ENCODE assay signal across 15 cellular contexts in the genomic region with DNA sequence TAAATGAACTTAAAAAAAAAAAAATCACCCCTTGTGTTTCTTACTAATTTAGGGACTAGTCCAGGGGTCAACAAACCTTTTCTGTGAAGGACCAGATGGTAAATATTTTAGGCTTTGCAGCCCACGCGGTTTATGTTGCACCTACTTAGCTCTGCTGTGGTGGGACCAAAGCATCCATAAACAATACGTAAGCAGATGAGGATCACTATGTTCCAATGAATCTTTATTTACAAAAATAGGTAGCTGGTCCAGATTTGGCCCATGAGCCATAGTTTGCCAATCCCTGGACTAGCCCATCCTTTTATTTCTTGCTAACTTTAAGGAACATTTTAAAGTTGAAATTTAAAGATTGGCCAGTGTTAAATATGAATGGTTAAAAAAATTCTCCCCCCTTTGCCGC.
DNase-seq lines count a peak whose midpoint lies in the region; ATAC-seq and TF ChIP-seq lines count a peak whose summit lies in the region.
"Had no signal": no experiment of that assay in that cellular context is flagged by ENCODE, and none has a peak within 500 bp of the region (broad histone marks: within the 10 kb centered on the region; RNA-seq: fewer than 3 reads in every experiment).

No MANE protein-coding gene starts in this region.

- H3K4me1 Mint-ChIP-seq in stimulated activated memory B cell treated with anti-CD40 and anti-IgM and Interleukin-4, amounts not matched to agents 10 μg/mL and 1 μg/mL and 100 μg/mL, for 72 hours: peaks cover 32% of the 10 kb centered on the region

- no peaks in the 10 kb centered on the region for H3K9me3 Mint-ChIP-seq in stimulated activated memory B cell treated with anti-CD40 and anti-IgM and Interleukin-4, amounts not matched to agents 10 μg/mL and 1 μg/mL and 100 μg/mL, for 72 hours
- H3K9me3 Mint-ChIP-seq: activated T-cell treated with anti-CD3 and anti-CD28 coated beads, Interleukin-2, amount 50 U/mL, for 72 hours; H9 had no signal

- peak overlapping the region; percentile 74 for H3K9ac ChIP-seq in adipocyte (ENCODE audit: low read length)
- peak overlapping the region; percentile 18; the same call in 1 of the 2 replicates for H3K9ac ChIP-seq in iPS-20b (ENCODE audit: low read depth, low read length)

- H3K27ac Mint-ChIP-seq in stimulated activated memory B cell treated with anti-CD40 and anti-IgM and Interleukin-4, amounts not matched to agents 10 μg/mL and 1 μg/mL and 100 μg/mL, for 72 hours: no peak overlapping the region
- H3K27ac Mint-ChIP-seq: activated T-cell treated with anti-CD3 and anti-CD28 coated beads, Interleukin-2, amount 50 U/mL, for 72 hours had no signal

- in situ Hi-C loops in G401 (cut with HindIII; ENCODE audit: low sequenced_read_pairs): no loop called here

- TF ChIP-seq CTCF in BE2C (IDR thresholded peaks at IDR 0.05; ENCODE audit: low read depth, low read length) (no peak), sigmoid colon (IDR thresholded peaks at IDR 0.05) (no peak)

- DNase-seq in BE2C: no peak
- DNase-seq in adipocyte (ENCODE audit: low read depth): no peak
- DNase-seq in sigmoid colon: no peak
- no peak for DNase-seq in effector memory CD4-positive, alpha-beta T cell
- no peak for DNase-seq in NCI-H748 (lab: John Stamatoyannopoulos, UW; ENCODE audit: unreplicated experiment)
- DNase-seq in G401 (ENCODE audit: low spot score): no peak
- DNase-seq: activated CD4-positive, alpha-beta T cell treated with anti-CD3 and anti-CD28 coated beads, Interleukin-2, amount 50 U/mL, for 1 hour; activated T-cell treated with anti-CD3 and anti-CD28 coated beads, Interleukin-2, amount 50 U/mL, for 72 hours; GF-D8; H9; MM.1S; NCI-H187 treated with DMSO at 0.1 percent for 48 hours; NCI-H510A had no signal

- no peaks in the 10 kb centered on the region for H3K27me3 Mint-ChIP-seq in stimulated activated memory B cell treated with anti-CD40 and anti-IgM and Interleukin-4, amounts not matched to agents 10 μg/mL and 1 μg/mL and 100 μg/mL, for 72 hours

- ATAC-seq in stimulated activated memory B cell treated with anti-CD40 and anti-IgM and Interleukin-4, amounts not matched to agents 10 μg/mL and 1 μg/mL and 100 μg/mL, for 72 hours: no peak
- ATAC-seq: activated T-cell treated with anti-CD3 and anti-CD28 coated beads, Interleukin-2, amount 50 U/mL, for 72 hours had no signal

- intact Hi-C loops in sigmoid colon (cut with DNase I): no loop called here

- H3K4me3 Mint-ChIP-seq in stimulated activated memory B cell treated with anti-CD40 and anti-IgM and Interleukin-4, amounts not matched to agents 10 μg/mL and 1 μg/mL and 100 μg/mL, for 72 hours: no peak overlapping the region
- H3K4me3 Mint-ChIP-seq: activated T-cell treated with anti-CD3 and anti-CD28 coated beads, Interleukin-2, amount 50 U/mL, for 72 hours; H9 had no signal

- 88 to 89% methylated on average over 4 of the region's 4 CpGs for WGBS in sigmoid colon, 2 donors

- no peaks in the 10 kb centered on the region for H3K36me3 Mint-ChIP-seq in stimulated activated memory B cell treated with anti-CD40 and anti-IgM and Interleukin-4, amounts not matched to agents 10 μg/mL and 1 μg/mL and 100 μg/mL, for 72 hours

- TF ChIP-seq EP300 in sigmoid colon (IDR thresholded peaks at IDR 0.05): peak in 1 of 4 donors; percentile 62

- H3K27me3 ChIP-seq in BE2C: no peaks in the 10 kb centered on the region
- H3K27me3 ChIP-seq in adipocyte (replicated peaks; ENCODE audit: control insufficient read depth, insufficient read depth, low read length): no peaks in the 10 kb centered on the region
- no peaks in the 10 kb centered on the region for H3K27me3 ChIP-seq in iPS-20b (ENCODE audit: insufficient read depth, low read length)
- H3K27me3 ChIP-seq in sigmoid colon: no peaks in the 10 kb centered on the region
- no peaks in the 10 kb centered on the region for H3K27me3 ChIP-seq in effector memory CD4-positive, alpha-beta T cell (replicated peaks; ENCODE audit: control insufficient read depth, insufficient read depth, low read length, poor library complexity, severe bottlenecking)

- H3K4me1 ChIP-seq in BE2C (peaks cover 28% of the 10 kb centered on the region), adipocyte (ENCODE audit: control insufficient read depth, insufficient read depth, low read length) (peaks cover 73% of the 10 kb centered on the region), iPS-20b (ENCODE audit: insufficient read depth, low read length) (peaks cover 54% of the 10 kb centered on the region), sigmoid colon (peaks cover 0 to 99% (median 94%) of the 10 kb centered on the region in 4 donors)
- peaks cover 3% of the 10 kb centered on the region for H3K4me1 ChIP-seq in effector memory CD4-positive, alpha-beta T cell (ENCODE audit: control insufficient read depth, insufficient read depth, low read length, poor library complexity, severe bottlenecking)

- no peak for TF ChIP-seq POLR2A in sigmoid colon (IDR thresholded peaks at IDR 0.05)

- H3K36me3 ChIP-seq in BE2C (no peaks in the 10 kb centered on the region), adipocyte (ENCODE audit: control insufficient read depth, insufficient read depth, low read length, severe bottlenecking) (no peaks in the 10 kb centered on the region), iPS-20b (ENCODE audit: insufficient read depth, low read depth, low read length) (no peaks in the 10 kb centered on the region; the same call in 1 of the 2 replicates), sigmoid colon (no peaks in the 10 kb centered on the region)
- H3K36me3 ChIP-seq in effector memory CD4-positive, alpha-beta T cell (ENCODE audit: control insufficient read depth, insufficient read depth, low read length): no peaks in the 10 kb centered on the region

- H3K4me3 ChIP-seq in BE2C (ENCODE audit: low read depth, low read length) (peak overlapping the region; percentile 49; the same call in 1 of the 2 replicates), adipocyte (ENCODE audit: low read length) (peak overlapping the region; percentile 43), iPS-20b (ENCODE audit: low read length) (no peak overlapping the region), sigmoid colon (no peak overlapping the region)
- no peak overlapping the region for H3K4me3 ChIP-seq in effector memory CD4-positive, alpha-beta T cell (ENCODE audit: insufficient read depth, low read depth, low read length, poor library complexity, severe bottlenecking)

- H3K27ac ChIP-seq in iPS-20b (ENCODE audit: low read length) (no peak overlapping the region), sigmoid colon (peak overlapping the region; percentile 80 to 87 (median 84))
- H3K27ac ChIP-seq in effector memory CD4-positive, alpha-beta T cell (ENCODE audit: insufficient read depth, low read length, poor library complexity, severe bottlenecking): no peak overlapping the region

- H3K9me3 ChIP-seq in BE2C (no peaks in the 10 kb centered on the region), adipocyte (ENCODE audit: control insufficient read depth, low read length) (no peaks in the 10 kb centered on the region), iPS-20b (ENCODE audit: insufficient read depth, low read depth, low read length) (no peaks in the 10 kb centered on the region), sigmoid colon (no peaks in the 10 kb centered on the region)
- no peaks in the 10 kb centered on the region for H3K9me3 ChIP-seq in effector memory CD4-positive, alpha-beta T cell (ENCODE audit: control insufficient read depth, low read length)

Comparison
In these comparisons a context has a peak if more than half of its experiments do, and no peak if none do; other contexts are left out.
1. H3K4me3 ChIP-seq: peak in BE2C (single experiment) and adipocyte (single experiment); none in iPS-20b (single experiment), sigmoid colon (0 of 4) and effector memory CD4-positive, alpha-beta T cell (single experiment).
2. H3K27ac ChIP-seq: peak in sigmoid colon (4 of 4); none in iPS-20b (single experiment) and effector memory CD4-positive, alpha-beta T cell (single experiment).